In genomic region chr22:46079093-46079860, GRCh38 we compare ENCODE assay signal across 11 cellular contexts.
DNase-seq lines count a peak whose midpoint lies in the region; ATAC-seq, FAIRE-seq and TF ChIP-seq lines count a peak whose summit lies in the region.
"Had no signal": no experiment of that assay in that cellular context is flagged by ENCODE, and none has a peak within 500 bp of the region (broad histone marks: within the 10 kb centered on the region; RNA-seq: fewer than 3 reads in every experiment).

No MANE protein-coding gene starts in this region.

- TF ChIP-seq POLR2A in H1 (IDR thresholded peaks at IDR 0.05; ENCODE audit: control extremely low read depth in 1 of 2, low read depth in 2 of 2, low read length in 2 of 2): no peak
- no peak for TF ChIP-seq POLR2A in uterus (IDR thresholded peaks at IDR 0.05)

- H3K9me3 ChIP-seq in H1 (ENCODE audit: insufficient read depth in 2 of 2, low read depth in 1 of 2, low read length in 1 of 2): no peaks in the 10 kb centered on the region
- H3K9me3 ChIP-seq in mucosa of stomach (ENCODE audit: control insufficient read depth, low read length): no peaks in the 10 kb centered on the region
- H3K9me3 ChIP-seq in uterus: no peaks in the 10 kb centered on the region

- H3K9ac ChIP-seq in H1 (replicated peaks in 1 of 4; ENCODE audit: extremely low read depth in 1 of 4, low read depth in 3 of 4, low read length in 3 of 4) (no peak overlapping the region), mucosa of stomach (ENCODE audit: low read length) (peak overlapping the region; percentile 96)

- H3K36me3 Mint-ChIP-seq in activated naive CD4-positive, alpha-beta T cell treated with anti-CD3 and anti-CD28 coated beads, Interleukin-2, amount 10 ng/mL, durations not matched to agents 7 days and 5 days: peaks cover 15% of the 10 kb centered on the region
- no peaks in the 10 kb centered on the region for H3K36me3 Mint-ChIP-seq in activated CD8-positive, alpha-beta memory T cell treated with anti-CD3 and anti-CD28 coated beads, Interleukin-2, amount 10 ng/mL, durations not matched to agents 7 days and 5 days

- H3K4me2 ChIP-seq in H1 (ENCODE audit: insufficient read depth in 1 of 2, low read depth in 2 of 2, low read length in 2 of 2): no peak overlapping the region; a peak in 1 of 4 replicates

- peaks cover 39% of the 10 kb centered on the region for H3K4me1 Mint-ChIP-seq in activated naive CD4-positive, alpha-beta T cell treated with anti-CD3 and anti-CD28 coated beads, Interleukin-2, amount 10 ng/mL, durations not matched to agents 7 days and 5 days
- peaks cover 11% of the 10 kb centered on the region for H3K4me1 Mint-ChIP-seq in activated CD8-positive, alpha-beta memory T cell treated with anti-CD3 and anti-CD28 coated beads, Interleukin-2, amount 10 ng/mL, durations not matched to agents 7 days and 5 days

- ATAC-seq in activated CD8-positive, alpha-beta memory T cell treated with anti-CD3 and anti-CD28 coated beads, Interleukin-2, amount 10 ng/mL, durations not matched to agents 7 days and 5 days: no peak

- H3K79me1 ChIP-seq in H1 (ENCODE audit: low read depth, low read length): peaks cover 15% of the 10 kb centered on the region

- peaks cover 0 to 1% of the 10 kb centered on the region in 2 experiments for H4K20me1 ChIP-seq in H1 (replicated peaks in 1 of 2; ENCODE audit: control insufficient read depth in 1 of 2, insufficient read depth in 2 of 2, low read length in 2 of 2)

- no peak overlapping the region for H3K23ac ChIP-seq in H1 (ENCODE audit: insufficient read length)

- intact Hi-C loops in uterus (cut with DNase I; ENCODE audit: low total_unique reads): loop anchor here (10.0 kb wide), 1 partner anchor 64 kb away; no protein-coding TSS in a partner anchor

- no peak overlapping the region for H3K56ac ChIP-seq in H1 (replicated peaks; ENCODE audit: insufficient read length, low read depth, low read length)

- H3K27ac ChIP-seq in H1 (ENCODE audit: low read depth, low read length) (no peak overlapping the region), uterus (peak overlapping the region; percentile 99 to 100)

- no peak overlapping the region for H4K5ac ChIP-seq in H1 (ENCODE audit: insufficient read length, low read depth, low read length)

- H4K91ac ChIP-seq in H1 (replicated peaks; ENCODE audit: insufficient read length, low read length): peak overlapping the region; percentile 99

- 92% methylated on average over 20 of the region's 21 CpGs; no CpG with 5 or more reads in 1 of the 2 experiments for WGBS in H1 (ENCODE audit: extremely low coverage in 1 of 2, insufficient coverage in 1 of 2, insufficient read length in 1 of 2, insufficient replicate concordance in 2 of 2, low coverage in 1 of 2, low lambda C conversion rate in 2 of 2, missing lambda C conversion rate in 1 of 2), 2 experiments

- no peak overlapping the region for H3K4me3 Mint-ChIP-seq in activated naive CD4-positive, alpha-beta T cell treated with anti-CD3 and anti-CD28 coated beads, Interleukin-2, amount 10 ng/mL, durations not matched to agents 7 days and 5 days
- H3K4me3 Mint-ChIP-seq in activated CD8-positive, alpha-beta memory T cell treated with anti-CD3 and anti-CD28 coated beads, Interleukin-2, amount 10 ng/mL, durations not matched to agents 7 days and 5 days: no peak overlapping the region

- no peaks in the 10 kb centered on the region for H3K23me2 ChIP-seq in H1 (ENCODE audit: low read depth, low read length)

- FAIRE-seq in H1 (lab: Jason Lieb, UNC): no peak

- H3K36me3 ChIP-seq in H1 (ENCODE audit: control insufficient read depth in 2 of 4, insufficient read depth in 4 of 4, low read length in 3 of 4) (no peaks in the 10 kb centered on the region), mucosa of stomach (ENCODE audit: control insufficient read depth, insufficient read depth, low read length) (peaks cover 9% of the 10 kb centered on the region), uterus (no peaks in the 10 kb centered on the region)

- POLR2A ChIA-PET in H1 (lab: Charles Lee; ENCODE audit: partially characterized antibody): interaction anchor here (1.3 kb wide), 1 partner anchor 61 kb away, joined by 4 read pairs; no protein-coding TSS in a partner anchor

- H3K79me2 ChIP-seq in H1 (ENCODE audit: control insufficient read depth in 1 of 2, insufficient read depth in 2 of 2, low read length in 2 of 2): peaks cover 0 to 75% of the 10 kb centered on the region in 2 experiments; a peak in 2 of 4 replicates

- no peaks in the 10 kb centered on the region for H3K9me3 Mint-ChIP-seq in activated naive CD4-positive, alpha-beta T cell treated with anti-CD3 and anti-CD28 coated beads, Interleukin-2, amount 10 ng/mL, durations not matched to agents 7 days and 5 days
- H3K9me3 Mint-ChIP-seq in activated CD8-positive, alpha-beta memory T cell treated with anti-CD3 and anti-CD28 coated beads, Interleukin-2, amount 10 ng/mL, durations not matched to agents 7 days and 5 days (ENCODE audit: low read depth): no peaks in the 10 kb centered on the region

- H4K8ac ChIP-seq in H1 (ENCODE audit: extremely low read depth, insufficient read depth, low read length): 0 out of 2 replicates have a peak overlapping the region, but pooled peaks have one; percentile 1

- H2BK12ac ChIP-seq in H1 (ENCODE audit: low read depth, low read length): peak overlapping the region; percentile 97; the same call in 1 of the 2 replicates

- H2BK20ac ChIP-seq in H1 (ENCODE audit: low read length): 0 out of 2 replicates have a peak overlapping the region, but pooled peaks have one; percentile 18

- H2AFZ ChIP-seq in H1 (ENCODE audit: low read length): no peak overlapping the region

- H2BK5ac ChIP-seq in H1 (ENCODE audit: low read depth, low read length): peak overlapping the region; percentile 95; the same call in 1 of the 2 replicates

- peak overlapping the region; percentile 7 for H3K27ac Mint-ChIP-seq in activated naive CD4-positive, alpha-beta T cell treated with anti-CD3 and anti-CD28 coated beads, Interleukin-2, amount 10 ng/mL, durations not matched to agents 7 days and 5 days
- H3K27ac Mint-ChIP-seq in activated CD8-positive, alpha-beta memory T cell treated with anti-CD3 and anti-CD28 coated beads, Interleukin-2, amount 10 ng/mL, durations not matched to agents 7 days and 5 days: no peak overlapping the region

- CTCF ChIA-PET in activated naive CD4-positive, alpha-beta T cell treated with anti-CD3 and anti-CD28 coated beads, Interleukin-2, amount 10 ng/mL, durations not matched to agents 7 days and 5 days (lab: Charles Lee): interaction anchor here (1.0 kb wide), 1 partner anchor 73 kb away, joined by 3 read pairs; no protein-coding TSS in a partner anchor
- CTCF ChIA-PET in H1 (lab: Charles Lee; ENCODE audit: partially characterized antibody): interaction anchor here (1.3 to 2.8 kb wide), 3 partner anchors 73 to 161 kb away, joined by 3 to 15 read pairs (median 3); no protein-coding TSS in a partner anchor
- CTCF ChIA-PET in activated CD8-positive, alpha-beta memory T cell treated with anti-CD3 and anti-CD28 coated beads, Interleukin-2, amount 10 ng/mL, durations not matched to agents 7 days and 5 days (lab: Charles Lee): interaction anchor here (1.6 kb wide), 1 partner anchor 73 kb away, joined by 5 read pairs; no protein-coding TSS in a partner anchor

- peak overlapping the region; percentile 88; the same call in 1 of the 2 replicates for H2AK5ac ChIP-seq in H1 (ENCODE audit: low read depth, low read length)

- no peak for TF ChIP-seq RAD21 in H1 (IDR thresholded peaks at IDR 0.05 in 1 of 2, conservative IDR thresholded peaks at IDR 0.05 in 1 of 2; ENCODE audit: low read depth in 2 of 2, low read length in 2 of 2)

- H3K4me3 ChIP-seq in H1 (ENCODE audit: extremely low read depth in 1 of 4, insufficient read depth in 2 of 4, low read depth in 3 of 4, low read length in 4 of 4) (no peak overlapping the region), mucosa of stomach (ENCODE audit: low read length) (peak overlapping the region; percentile 32), uterus (peak overlapping the region; percentile 88 to 94)

- no peaks in the 10 kb centered on the region for H3K27me3 Mint-ChIP-seq in activated naive CD4-positive, alpha-beta T cell treated with anti-CD3 and anti-CD28 coated beads, Interleukin-2, amount 10 ng/mL, durations not matched to agents 7 days and 5 days
- H3K27me3 Mint-ChIP-seq in activated CD8-positive, alpha-beta memory T cell treated with anti-CD3 and anti-CD28 coated beads, Interleukin-2, amount 10 ng/mL, durations not matched to agents 7 days and 5 days: no peaks in the 10 kb centered on the region

- H3K14ac ChIP-seq in H1 (ENCODE audit: insufficient read length): no peak overlapping the region

- H3K4me1 ChIP-seq in H1 (replicated peaks in 1 of 4; ENCODE audit: control insufficient read depth in 3 of 4, insufficient read depth in 4 of 4, low read length in 3 of 4): peaks cover 0 to 50% (median 34%) of the 10 kb centered on the region in 4 experiments; a peak in 6 of 7 replicates
- H3K4me1 ChIP-seq in mucosa of stomach (ENCODE audit: control insufficient read depth, insufficient read depth, low read length): peaks cover 87% of the 10 kb centered on the region
- peaks cover 0 to 16% of the 10 kb centered on the region in 2 donors for H3K4me1 ChIP-seq in uterus

- DNase-seq in activated naive CD4-positive, alpha-beta T cell treated with anti-CD3 and anti-CD28 coated beads, Interleukin-2, amount 10 ng/mL, durations not matched to agents 7 days and 5 days: peak; percentile 12
- DNase-seq in activated naive CD4-positive, alpha-beta T cell treated with Interleukin-2 at 50 U/mL for 16 hours: no peak
- no peak for DNase-seq in H1 (ENCODE audit: low read depth in 1 of 2, low spot score in 2 of 2)
- DNase-seq in uterus: peak; percentile 24 to 39
- DNase-seq in activated CD8-positive, alpha-beta memory T cell treated with anti-CD3 and anti-CD28 coated beads, Interleukin-2, amount 10 ng/mL, durations not matched to agents 7 days and 5 days: no peak
- DNase-seq in stimulated activated CD8-positive, alpha-beta memory T cell treated with anti-CD3 and anti-CD28 coated beads, Interleukin-4, amount 100 ng/mL, for 48 hours: no peak
- no peak for DNase-seq in NCI-H1092 treated with DMSO at 0.1 percent for 48 hours (lab: John Stamatoyannopoulos, UW)
- DNase-seq: activated T-cell treated with anti-CD3 and anti-CD28 coated beads, Interleukin-2, amount 50 U/mL, for 1 hour; erythroblast; NCI-H2107 had no signal

- H3K27me3 ChIP-seq in H1 (replicated peaks in 1 of 4; ENCODE audit: control insufficient read depth in 3 of 4, extremely low read depth in 1 of 4, insufficient read depth in 3 of 4, low read length in 3 of 4) (peaks cover 0 to 3% (median 0%) of the 10 kb centered on the region in 4 experiments; a peak in 2 of 7 replicates), mucosa of stomach (ENCODE audit: control insufficient read depth, insufficient read depth, low read length) (no peaks in the 10 kb centered on the region), uterus (no peaks in the 10 kb centered on the region)

- peak overlapping the region; percentile 44 for H3K4ac ChIP-seq in H1 (replicated peaks; ENCODE audit: insufficient read length, low read depth, low read length)

- TF ChIP-seq EP300 in H1 (IDR thresholded peaks at IDR 0.05; ENCODE audit: borderline replicate concordance in 1 of 2, low read depth in 2 of 2, low read length in 2 of 2): no peak

- H2BK120ac ChIP-seq in H1 (replicated peaks; ENCODE audit: low read depth, low read length): peak overlapping the region; percentile 85

- H3K18ac ChIP-seq in H1 (ENCODE audit: extremely low read depth, low read length): peak overlapping the region; percentile 62

- no peak overlapping the region for H2BK15ac ChIP-seq in H1 (ENCODE audit: low read length)

- TF ChIP-seq CTCF in H1 (IDR thresholded peaks at IDR 0.05; ENCODE audit: control extremely low read depth in 1 of 3, insufficient read depth in 1 of 3, low read depth in 1 of 3, low read length in 3 of 3) (no peak), uterus (IDR thresholded peaks at IDR 0.05) (no peak)

Comparison
In these comparisons a context has a peak if more than half of its experiments do, and no peak if none do; other contexts are left out.
1. DNase-seq: peak in activated naive CD4-positive, alpha-beta T cell treated with anti-CD3 and anti-CD28 coated beads, Interleukin-2, amount 10 ng/mL, durations not matched to agents 7 days and 5 days (single experiment) and uterus (2 of 2); none in activated naive CD4-positive, alpha-beta T cell treated with Interleukin-2 at 50 U/mL for 16 hours (single experiment), H1 (0 of 2), activated CD8-positive, alpha-beta memory T cell treated with anti-CD3 and anti-CD28 coated beads, Interleukin-2, amount 10 ng/mL, durations not matched to agents 7 days and 5 days (single experiment), stimulated activated CD8-positive, alpha-beta memory T cell treated with anti-CD3 and anti-CD28 coated beads, Interleukin-4, amount 100 ng/mL, for 48 hours (single experiment) and NCI-H1092 treated with DMSO at 0.1 percent for 48 hours (single experiment).
2. H3K4me3 ChIP-seq: peak in mucosa of stomach (single experiment) and uterus (2 of 2); none in H1 (0 of 4).